Comparison of ENCODE assay signal across 1 cellular context in the genomic region with DNA sequence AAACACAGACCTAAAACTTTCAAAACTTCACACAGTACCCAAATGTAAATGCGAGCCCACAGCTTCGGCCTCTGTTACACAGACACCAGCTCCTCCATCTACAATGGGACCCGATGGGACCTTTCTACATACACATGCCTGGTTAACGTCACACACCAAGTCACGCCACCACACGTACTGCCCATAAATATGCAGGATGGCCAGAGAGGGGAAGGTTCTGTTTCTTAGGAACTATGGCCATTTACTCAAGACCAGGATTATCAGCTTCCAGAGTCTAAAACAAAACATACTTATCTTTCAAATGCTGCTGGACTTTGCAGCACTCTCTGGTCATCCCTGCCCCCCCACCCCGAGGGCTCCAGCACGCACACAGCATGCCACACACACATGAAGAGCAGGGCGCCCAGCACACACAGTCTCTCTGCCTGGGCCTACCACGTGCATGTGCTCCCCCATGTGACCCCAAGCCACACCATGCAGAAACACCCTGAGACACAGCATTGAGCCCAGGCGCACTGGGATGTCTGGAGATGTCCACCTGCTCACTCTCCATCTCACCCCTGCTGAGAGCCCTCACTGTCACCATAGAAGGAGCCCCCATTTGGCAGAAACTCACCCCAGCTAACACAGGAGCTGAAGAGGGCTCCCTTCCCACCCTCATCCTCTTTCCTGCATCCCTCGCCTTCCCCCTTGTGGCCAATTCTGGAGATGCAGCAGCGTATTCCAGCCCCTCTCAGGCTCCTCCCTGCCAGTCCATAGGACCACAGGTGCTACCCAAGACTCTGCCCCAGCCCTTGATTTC.
TF ChIP-seq lines count a peak whose summit lies in the region.

No MANE protein-coding gene starts in this region.

TF ChIP-seq in K562, 482 proteins besides CTCF, POLR2A, EP300 and RAD21 (continued from another document):
- 0 out of 4 replicates have a peak, but pooled peaks of 1 of the 2 experiments have one; percentile 59 for TF ChIP-seq RCOR1 (IDR thresholded peaks at IDR 0.05; ENCODE audit: borderline replicate concordance in 1 of 2, low read depth in 2 of 2, low read length in 2 of 2)
- TF ChIP-seq RAD51 (IDR thresholded peaks at IDR 0.05; ENCODE audit: borderline replicate concordance, low read depth) = peak; percentile 70
- no peak for TF ChIP-seq ZNF444 (CRISPR knock-in tag; IDR thresholded peaks at IDR 0.05)
- no peak for TF ChIP-seq BCLAF1 (IDR thresholded peaks at IDR 0.05; ENCODE audit: borderline replicate concordance in 1 of 2, control insufficient read depth in 1 of 2, low read depth in 2 of 2, low read length in 1 of 2)
- peak in 1 of 2 experiments; percentile 54; a peak in 2 of 4 replicates for TF ChIP-seq MAZ (CRISPR knock-in tag; conservative IDR thresholded peaks at IDR 0.05 in 1 of 2, IDR thresholded peaks at IDR 0.05 in 1 of 2)
- no peak for TF ChIP-seq NR4A1 (CRISPR knock-in tag; IDR thresholded peaks at IDR 0.05)
- 0 out of 2 replicates have a peak, but pooled peaks have one; percentile 33 for TF ChIP-seq NR4A1 (tag; IDR thresholded peaks at IDR 0.05)
- TF ChIP-seq NFIC (IDR thresholded peaks at IDR 0.05) = no peak
- TF ChIP-seq XRCC5 (IDR thresholded peaks at IDR 0.05; ENCODE audit: low read depth, low read length) = peak; percentile 59; the same call in 1 of the 2 replicates
- no peak for TF ChIP-seq CHD4 (IDR thresholded peaks at IDR 0.05; ENCODE audit: insufficient read depth, insufficient replicate concordance, low read depth, low read length, poor library complexity, severe bottlenecking)
- TF ChIP-seq, protein P1, sequence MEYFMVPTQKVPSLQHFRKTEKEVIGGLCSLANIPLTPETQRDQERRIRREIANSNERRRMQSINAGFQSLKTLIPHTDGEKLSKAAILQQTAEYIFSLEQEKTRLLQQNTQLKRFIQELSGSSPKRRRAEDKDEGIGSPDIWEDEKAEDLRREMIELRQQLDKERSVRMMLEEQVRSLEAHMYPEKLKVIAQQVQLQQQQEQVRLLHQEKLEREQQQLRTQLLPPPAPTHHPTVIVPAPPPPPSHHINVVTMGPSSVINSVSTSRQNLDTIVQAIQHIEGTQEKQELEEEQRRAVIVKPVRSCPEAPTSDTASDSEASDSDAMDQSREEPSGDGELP (CRISPR knock-in tag; IDR thresholded peaks at IDR 0.05; ENCODE audit: borderline replicate concordance) = peak; percentile 48; the same call in 1 of the 2 replicates
- TF ChIP-seq ESRRB (CRISPR knock-in tag; IDR thresholded peaks at IDR 0.05; ENCODE audit: borderline replicate concordance) = no peak
- TF ChIP-seq PRDM10 (IDR thresholded peaks at IDR 0.05; ENCODE audit: partially characterized antibody) = no peak
- TF ChIP-seq, protein P2, sequence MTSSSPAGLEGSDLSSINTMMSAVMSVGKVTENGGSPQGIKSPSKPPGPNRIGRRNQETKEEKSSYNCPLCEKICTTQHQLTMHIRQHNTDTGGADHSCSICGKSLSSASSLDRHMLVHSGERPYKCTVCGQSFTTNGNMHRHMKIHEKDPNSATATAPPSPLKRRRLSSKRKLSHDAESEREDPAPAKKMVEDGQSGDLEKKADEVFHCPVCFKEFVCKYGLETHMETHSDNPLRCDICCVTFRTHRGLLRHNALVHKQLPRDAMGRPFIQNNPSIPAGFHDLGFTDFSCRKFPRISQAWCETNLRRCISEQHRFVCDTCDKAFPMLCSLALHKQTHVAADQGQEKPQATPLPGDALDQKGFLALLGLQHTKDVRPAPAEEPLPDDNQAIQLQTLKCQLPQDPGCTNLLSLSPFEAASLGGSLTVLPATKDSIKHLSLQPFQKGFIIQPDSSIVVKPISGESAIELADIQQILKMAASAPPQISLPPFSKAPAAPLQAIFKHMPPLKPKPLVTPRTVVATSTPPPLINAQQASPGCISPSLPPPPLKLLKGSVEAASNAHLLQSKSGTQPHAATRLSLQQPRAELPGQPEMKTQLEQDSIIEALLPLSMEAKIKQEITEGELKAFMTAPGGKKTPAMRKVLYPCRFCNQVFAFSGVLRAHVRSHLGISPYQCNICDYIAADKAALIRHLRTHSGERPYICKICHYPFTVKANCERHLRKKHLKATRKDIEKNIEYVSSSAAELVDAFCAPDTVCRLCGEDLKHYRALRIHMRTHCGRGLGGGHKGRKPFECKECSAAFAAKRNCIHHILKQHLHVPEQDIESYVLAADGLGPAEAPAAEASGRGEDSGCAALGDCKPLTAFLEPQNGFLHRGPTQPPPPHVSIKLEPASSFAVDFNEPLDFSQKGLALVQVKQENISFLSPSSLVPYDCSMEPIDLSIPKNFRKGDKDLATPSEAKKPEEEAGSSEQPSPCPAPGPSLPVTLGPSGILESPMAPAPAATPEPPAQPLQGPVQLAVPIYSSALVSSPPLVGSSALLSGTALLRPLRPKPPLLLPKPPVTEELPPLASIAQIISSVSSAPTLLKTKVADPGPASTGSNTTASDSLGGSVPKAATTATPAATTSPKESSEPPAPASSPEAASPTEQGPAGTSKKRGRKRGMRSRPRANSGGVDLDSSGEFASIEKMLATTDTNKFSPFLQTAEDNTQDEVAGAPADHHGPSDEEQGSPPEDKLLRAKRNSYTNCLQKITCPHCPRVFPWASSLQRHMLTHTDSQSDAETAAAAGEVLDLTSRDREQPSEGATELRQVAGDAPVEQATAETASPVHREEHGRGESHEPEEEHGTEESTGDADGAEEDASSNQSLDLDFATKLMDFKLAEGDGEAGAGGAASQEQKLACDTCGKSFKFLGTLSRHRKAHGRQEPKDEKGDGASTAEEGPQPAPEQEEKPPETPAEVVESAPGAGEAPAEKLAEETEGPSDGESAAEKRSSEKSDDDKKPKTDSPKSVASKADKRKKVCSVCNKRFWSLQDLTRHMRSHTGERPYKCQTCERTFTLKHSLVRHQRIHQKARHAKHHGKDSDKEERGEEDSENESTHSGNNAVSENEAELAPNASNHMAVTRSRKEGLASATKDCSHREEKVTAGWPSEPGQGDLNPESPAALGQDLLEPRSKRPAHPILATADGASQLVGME (CRISPR knock-in tag; IDR thresholded peaks at IDR 0.05) = no peak
- TF ChIP-seq MTA3 (IDR thresholded peaks at IDR 0.05; ENCODE audit: borderline replicate concordance) = peak; percentile 38; the same call in 1 of the 2 replicates
- 0 out of 4 replicates have a peak, but pooled peaks of 1 of the 2 experiments have one; percentile 49 for TF ChIP-seq MLLT1 (IDR thresholded peaks at IDR 0.05)
- TF ChIP-seq DPF2 (IDR thresholded peaks at IDR 0.05) = no peak; the same call in 1 of the 2 replicates
- TF ChIP-seq, protein P3, sequence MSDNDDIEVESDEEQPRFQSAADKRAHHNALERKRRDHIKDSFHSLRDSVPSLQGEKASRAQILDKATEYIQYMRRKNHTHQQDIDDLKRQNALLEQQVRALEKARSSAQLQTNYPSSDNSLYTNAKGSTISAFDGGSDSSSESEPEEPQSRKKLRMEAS (CRISPR knock-in tag; IDR thresholded peaks at IDR 0.05) = peak; percentile 88
- TF ChIP-seq TOE1 (IDR thresholded peaks at IDR 0.05; ENCODE audit: borderline replicate concordance) = 0 out of 2 replicates have a peak, but pooled peaks have one; percentile 32
- TF ChIP-seq TOE1 (CRISPR knock-in tag; IDR thresholded peaks at IDR 0.05; ENCODE audit: borderline replicate concordance, low read depth) = no peak
TF ChIP-seq in K562: peak in this region for 39.
